Comparison of ENCODE assay signal across 24 cellular contexts in genomic region chrX:72396117-72396516, GRCh38.
"Had no signal": no experiment of that assay in that cellular context is flagged by ENCODE, and none has a peak within 500 bp of the region (broad histone marks: within the 10 kb centered on the region; RNA-seq: fewer than 3 reads in every experiment).

No MANE protein-coding gene starts in this region.

- H3K27me3 ChIP-seq: pancreas, right lobe of liver, transverse colon had no signal

- H3K36me3 Mint-ChIP-seq: stimulated activated effector memory CD8-positive, alpha-beta T cell treated with anti-CD3 and anti-CD28 coated beads, Interleukin-12 subunit alpha, Interleukin-12 subunit beta, amount 100 ng/mL, for 72 hours had no signal

- H3K9me3 ChIP-seq: pancreas, right lobe of liver, transverse colon had no signal

- H3K4me3 Mint-ChIP-seq: activated CD4-positive, alpha-beta T cell treated with anti-CD3 and anti-CD28 coated beads, Interleukin-2, amount 10 ng/mL, durations not matched to agents 7 days and 5 days; activated CD8-positive, alpha-beta T cell treated with anti-CD3 and anti-CD28 coated beads, Interleukin-2, amount 10 ng/mL, durations not matched to agents 7 days and 5 days; activated naive CD4-positive, alpha-beta T cell treated with anti-CD3 and anti-CD28 coated beads, Interleukin-2, amount 50 U/mL, for 24 hours; central memory CD8-positive, alpha-beta T cell; endodermal cell; natural killer cell treated with Interleukin-12 subunit alpha and Interleukin-12 subunit beta and Interleukin-15 and Interleukin-18, amount 100 ng/mL, for 72 hours; stimulated activated effector memory CD8-positive, alpha-beta T cell treated with anti-CD3 and anti-CD28 coated beads, Interleukin-12 subunit alpha, Interleukin-12 subunit beta, amount 100 ng/mL, for 72 hours; stimulated activated naive CD8-positive, alpha-beta T cell treated with anti-CD3 and anti-CD28 coated beads, Interleukin-15, amount 100 ng/mL, for 72 hours; T-cell; T-helper 2 cell treated with Interferon-gamma antibody and Interleukin-4, amounts not matched to agents 5 μg/mL and 100 μg/mL, for 36 hours had no signal

- H3K4me1 ChIP-seq: pancreas, right lobe of liver had no signal

- ATAC-seq: activated CD8-positive, alpha-beta T cell treated with anti-CD3 and anti-CD28 coated beads, Interleukin-2, amount 10 ng/mL, durations not matched to agents 7 days and 5 days; left colon; natural killer cell treated with Interleukin-12 subunit alpha and Interleukin-12 subunit beta and Interleukin-15 and Interleukin-18, amount 100 ng/mL, for 72 hours; pancreas; stimulated activated effector memory CD8-positive, alpha-beta T cell treated with anti-CD3 and anti-CD28 coated beads, Interleukin-12 subunit alpha, Interleukin-12 subunit beta, amount 100 ng/mL, for 72 hours; stimulated activated naive CD8-positive, alpha-beta T cell treated with anti-CD3 and anti-CD28 coated beads, Interleukin-15, amount 100 ng/mL, for 72 hours; T-cell had no signal

- H3K27me3 Mint-ChIP-seq: activated CD4-positive, alpha-beta T cell treated with anti-CD3 and anti-CD28 coated beads, Interleukin-2, amount 10 ng/mL, durations not matched to agents 7 days and 5 days; activated naive CD4-positive, alpha-beta T cell treated with anti-CD3 and anti-CD28 coated beads, Interleukin-2, amount 50 U/mL, for 24 hours; central memory CD8-positive, alpha-beta T cell; stimulated activated naive CD8-positive, alpha-beta T cell treated with anti-CD3 and anti-CD28 coated beads, Interleukin-15, amount 100 ng/mL, for 72 hours; T-cell had no signal

- H3K27ac Mint-ChIP-seq: activated CD4-positive, alpha-beta T cell treated with anti-CD3 and anti-CD28 coated beads, Interleukin-2, amount 10 ng/mL, durations not matched to agents 7 days and 5 days; activated CD8-positive, alpha-beta T cell treated with anti-CD3 and anti-CD28 coated beads, Interleukin-2, amount 10 ng/mL, durations not matched to agents 7 days and 5 days; activated naive CD4-positive, alpha-beta T cell treated with anti-CD3 and anti-CD28 coated beads, Interleukin-2, amount 50 U/mL, for 24 hours; endodermal cell; natural killer cell treated with Interleukin-12 subunit alpha and Interleukin-12 subunit beta and Interleukin-15 and Interleukin-18, amount 100 ng/mL, for 72 hours; stimulated activated effector memory CD8-positive, alpha-beta T cell treated with anti-CD3 and anti-CD28 coated beads, Interleukin-12 subunit alpha, Interleukin-12 subunit beta, amount 100 ng/mL, for 72 hours; T-cell; T-helper 2 cell treated with Interferon-gamma antibody and Interleukin-4, amounts not matched to agents 5 μg/mL and 100 μg/mL, for 36 hours had no signal

- H3K9me3 Mint-ChIP-seq: activated CD4-positive, alpha-beta T cell treated with anti-CD3 and anti-CD28 coated beads, Interleukin-2, amount 10 ng/mL, durations not matched to agents 7 days and 5 days; activated naive CD4-positive, alpha-beta T cell treated with anti-CD3 and anti-CD28 coated beads, Interleukin-2, amount 50 U/mL, for 24 hours; central memory CD8-positive, alpha-beta T cell; natural killer cell treated with Interleukin-12 subunit alpha and Interleukin-12 subunit beta and Interleukin-15 and Interleukin-18, amount 100 ng/mL, for 72 hours; stimulated activated effector memory CD8-positive, alpha-beta T cell treated with anti-CD3 and anti-CD28 coated beads, Interleukin-12 subunit alpha, Interleukin-12 subunit beta, amount 100 ng/mL, for 72 hours; stimulated activated naive CD8-positive, alpha-beta T cell treated with anti-CD3 and anti-CD28 coated beads, Interleukin-15, amount 100 ng/mL, for 72 hours; T-cell; T-helper 2 cell treated with Interferon-gamma antibody and Interleukin-4, amounts not matched to agents 5 μg/mL and 100 μg/mL, for 36 hours had no signal

- H3K36me3 ChIP-seq: pancreas, right lobe of liver, transverse colon had no signal

- H3K4me1 Mint-ChIP-seq: activated CD4-positive, alpha-beta T cell treated with anti-CD3 and anti-CD28 coated beads, Interleukin-2, amount 10 ng/mL, durations not matched to agents 7 days and 5 days; activated naive CD4-positive, alpha-beta T cell treated with anti-CD3 and anti-CD28 coated beads, Interleukin-2, amount 50 U/mL, for 24 hours; central memory CD8-positive, alpha-beta T cell; stimulated activated effector memory CD8-positive, alpha-beta T cell treated with anti-CD3 and anti-CD28 coated beads, Interleukin-12 subunit alpha, Interleukin-12 subunit beta, amount 100 ng/mL, for 72 hours; stimulated activated naive CD8-positive, alpha-beta T cell treated with anti-CD3 and anti-CD28 coated beads, Interleukin-15, amount 100 ng/mL, for 72 hours; T-cell had no signal

- H3K4me3 ChIP-seq: pancreas, right lobe of liver, skin epidermis, transverse colon had no signal

- H3K27ac ChIP-seq: epithelial cell of prostate, pancreas, right lobe of liver, transverse colon, VCaP had no signal

- DNase-seq: activated CD4-positive, alpha-beta T cell treated with anti-CD3 and anti-CD28 coated beads, Interleukin-2, amount 10 ng/mL, durations not matched to agents 7 days and 5 days; activated CD4-positive, CD25-positive, alpha-beta regulatory T cell treated with anti-CD3 and anti-CD28 coated beads, Interleukin-2, amount 50 U/mL, for 72 hours; activated CD8-positive, alpha-beta T cell treated with anti-CD3 and anti-CD28 coated beads, Interleukin-2, amount 10 ng/mL, durations not matched to agents 7 days and 5 days; activated gamma-delta T cell treated with Interleukin-2 at 50 U/mL for 16 hours; aorta; endodermal cell; hippocampal formation; left colon; mammary epithelial cell; midbrain; pancreas; right lobe of liver; stimulated activated CD4-positive, alpha-beta T cell treated with anti-CD3 and anti-CD28 coated beads, Interleukin-2, amount 100 ng/mL, for 24 hours; stimulated activated naive CD8-positive, alpha-beta T cell treated with anti-CD3 and anti-CD28 coated beads, Interleukin-15, amount 100 ng/mL, for 72 hours; T-cell; transverse colon had no signal
